ENCODE assay signal across 8 cellular contexts in the genomic region with DNA sequence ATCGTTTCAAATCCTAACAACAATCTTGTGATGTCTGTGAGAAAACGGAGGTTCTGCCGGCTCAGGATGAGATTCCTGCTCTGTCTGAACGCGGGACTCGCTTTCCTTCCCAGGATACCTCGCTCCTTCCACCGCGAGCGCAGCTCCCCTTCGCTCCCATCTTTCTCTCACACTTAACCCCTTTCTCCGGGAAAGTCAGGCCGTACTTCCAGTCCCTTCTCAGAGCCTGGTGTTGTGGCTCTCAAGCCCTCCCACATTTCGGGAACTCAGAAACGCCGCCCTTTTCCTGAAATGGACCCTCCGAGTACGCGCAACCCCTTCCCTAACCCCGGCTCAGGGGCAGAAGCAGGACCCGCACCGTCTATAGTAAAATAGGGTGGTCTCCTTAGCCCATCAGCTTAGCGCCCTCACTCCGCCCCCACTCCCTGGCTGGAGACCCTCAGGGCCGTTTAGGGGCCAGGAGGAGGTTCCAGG. TPM values are rescaled to one million over a fixed set of nuclear protein-coding genes. Genes with fewer than 3 reads are reported as not detected.
A peak's percentile ranks its signal among the peaks of the same experiment; 100 is the strongest.
DNase-seq lines count a peak whose midpoint lies in the region; ATAC-seq lines count a peak whose summit lies in the region.

No MANE protein-coding gene starts in this region.

- H3K27me3 ChIP-seq in BLaER1 (no peaks in the 10 kb centered on the region), right cardiac atrium (ENCODE audit: control insufficient read depth, insufficient read depth) (no peaks in the 10 kb centered on the region), rectal smooth muscle tissue (ENCODE audit: control insufficient read depth, insufficient read depth, low read length) (no peaks in the 10 kb centered on the region)

- peak overlapping the region; percentile 97 for H3K4me3 Mint-ChIP-seq in activated naive CD8-positive, alpha-beta T cell treated with anti-CD3 and anti-CD28 coated beads, Interleukin-2, amount 50 U/mL, for 24 hours

- H3K4me1 ChIP-seq in BLaER1: peaks cover 42% of the 10 kb centered on the region
- peaks cover 6% of the 10 kb centered on the region for H3K4me1 ChIP-seq in right cardiac atrium (ENCODE audit: control insufficient read depth, insufficient read depth, low read length)
- H3K4me1 ChIP-seq in rectal smooth muscle tissue (ENCODE audit: control insufficient read depth, insufficient read depth, low read length): peaks cover 34% of the 10 kb centered on the region

- peak overlapping the region; percentile 91 for H3K4me2 ChIP-seq in BLaER1

- H3K36me3 Mint-ChIP-seq in activated naive CD8-positive, alpha-beta T cell treated with anti-CD3 and anti-CD28 coated beads, Interleukin-2, amount 50 U/mL, for 24 hours (ENCODE audit: low read depth): peaks cover 13% of the 10 kb centered on the region

- H3K9ac ChIP-seq in BLaER1 (peak overlapping the region; percentile 95), rectal smooth muscle tissue (ENCODE audit: low read length) (peak overlapping the region; percentile 89)

- under 1% methylated on average over 25 of the region's 25 CpGs for WGBS in right cardiac atrium

- H3K4me3 ChIP-seq in BLaER1 (peak overlapping the region; percentile 85), right cardiac atrium (ENCODE audit: low read length) (peak overlapping the region; percentile 60), rectal smooth muscle tissue (ENCODE audit: low read length) (peak overlapping the region; percentile 100)

- intact Hi-C loops in right cardiac atrium (cut with DNase I): no loop called here

- ATAC-seq in GM19324 (IDR thresholded peaks at IDR 0.05; ENCODE audit: low FRiP score, unreplicated experiment): peak; percentile 11
- ATAC-seq in activated naive CD8-positive, alpha-beta T cell treated with anti-CD3 and anti-CD28 coated beads, Interleukin-2, amount 50 U/mL, for 24 hours: peak; percentile 8
- peak; percentile 40 to 55 for ATAC-seq in right cardiac atrium
- ATAC-seq in GM18519 (IDR thresholded peaks at IDR 0.05; ENCODE audit: low FRiP score, unreplicated experiment): no peak

- H3K9me3 ChIP-seq in BLaER1 (no peaks in the 10 kb centered on the region), right cardiac atrium (ENCODE audit: control insufficient read depth, low read length) (no peaks in the 10 kb centered on the region)

- peaks cover 41% of the 10 kb centered on the region for H4K20me1 ChIP-seq in BLaER1

- no peaks in the 10 kb centered on the region for H3K9me3 Mint-ChIP-seq in activated naive CD8-positive, alpha-beta T cell treated with anti-CD3 and anti-CD28 coated beads, Interleukin-2, amount 50 U/mL, for 24 hours

- H3K36me3 ChIP-seq in BLaER1 (peaks cover 6% of the 10 kb centered on the region; the same call in 1 of the 2 replicates), rectal smooth muscle tissue (ENCODE audit: control insufficient read depth, insufficient read depth, low read length) (no peaks in the 10 kb centered on the region)

- H3K27me3 Mint-ChIP-seq in activated naive CD8-positive, alpha-beta T cell treated with anti-CD3 and anti-CD28 coated beads, Interleukin-2, amount 50 U/mL, for 24 hours: no peaks in the 10 kb centered on the region

- peak overlapping the region; percentile 97 for H3K27ac Mint-ChIP-seq in activated naive CD8-positive, alpha-beta T cell treated with anti-CD3 and anti-CD28 coated beads, Interleukin-2, amount 50 U/mL, for 24 hours

- H3K4me1 Mint-ChIP-seq in activated naive CD8-positive, alpha-beta T cell treated with anti-CD3 and anti-CD28 coated beads, Interleukin-2, amount 50 U/mL, for 24 hours: peaks cover 56% of the 10 kb centered on the region

- peak; percentile 74 for DNase-seq in NCI-H1092 treated with DMSO at 0.1 percent for 48 hours (lab: John Stamatoyannopoulos, UW)
- no peak for DNase-seq in activated naive CD8-positive, alpha-beta T cell treated with anti-CD3 and anti-CD28 coated beads, Interleukin-2, amount 50 U/mL, for 24 hours
- DNase-seq in right cardiac atrium: peak in 2 of 3 donors; percentile 58 to 77
- no peak for DNase-seq in activated CD8-positive, alpha-beta memory T cell treated with anti-CD3 and anti-CD28 coated beads, Interleukin-2, amount 50 U/mL, for 4 hours

- H3K27ac ChIP-seq in BLaER1 (peak overlapping the region; percentile 97), right cardiac atrium (ENCODE audit: low read length) (peak overlapping the region; percentile 96), rectal smooth muscle tissue (ENCODE audit: low read depth, low read length) (peak overlapping the region; percentile 100)

RNA-seq across cellular contexts. Expression of gene FEM1B, which starts 0.4 kb away (rescaled TPM):
- total RNA-seq in right cardiac atrium: 10 to 100 TPM; 53.5 to 86.9 (median 57.4) TPM
- 13.8 TPM for polyA plus RNA-seq in right cardiac atrium

RNA-seq across cellular contexts. Expression of gene CLN6, which starts 47.6 kb away (rescaled TPM):
- 1 to 10 TPM; 7.0 to 8.9 (median 7.7) TPM for total RNA-seq in right cardiac atrium
- 6.8 TPM for polyA plus RNA-seq in right cardiac atrium

Comparison
In these comparisons a context has a peak if more than half of its experiments do, and no peak if none do; other contexts are left out.
1. DNase-seq: peak in NCI-H1092 treated with DMSO at 0.1 percent for 48 hours (single experiment) and right cardiac atrium (2 of 3); none in activated naive CD8-positive, alpha-beta T cell treated with anti-CD3 and anti-CD28 coated beads, Interleukin-2, amount 50 U/mL, for 24 hours (single experiment) and activated CD8-positive, alpha-beta memory T cell treated with anti-CD3 and anti-CD28 coated beads, Interleukin-2, amount 50 U/mL, for 4 hours (single experiment).
2. Peak in every context shown above with its lines, with median percentiles within 50 percentile points of each other: H3K27ac ChIP-seq and H3K4me3 ChIP-seq.